In the genomic region with DNA sequence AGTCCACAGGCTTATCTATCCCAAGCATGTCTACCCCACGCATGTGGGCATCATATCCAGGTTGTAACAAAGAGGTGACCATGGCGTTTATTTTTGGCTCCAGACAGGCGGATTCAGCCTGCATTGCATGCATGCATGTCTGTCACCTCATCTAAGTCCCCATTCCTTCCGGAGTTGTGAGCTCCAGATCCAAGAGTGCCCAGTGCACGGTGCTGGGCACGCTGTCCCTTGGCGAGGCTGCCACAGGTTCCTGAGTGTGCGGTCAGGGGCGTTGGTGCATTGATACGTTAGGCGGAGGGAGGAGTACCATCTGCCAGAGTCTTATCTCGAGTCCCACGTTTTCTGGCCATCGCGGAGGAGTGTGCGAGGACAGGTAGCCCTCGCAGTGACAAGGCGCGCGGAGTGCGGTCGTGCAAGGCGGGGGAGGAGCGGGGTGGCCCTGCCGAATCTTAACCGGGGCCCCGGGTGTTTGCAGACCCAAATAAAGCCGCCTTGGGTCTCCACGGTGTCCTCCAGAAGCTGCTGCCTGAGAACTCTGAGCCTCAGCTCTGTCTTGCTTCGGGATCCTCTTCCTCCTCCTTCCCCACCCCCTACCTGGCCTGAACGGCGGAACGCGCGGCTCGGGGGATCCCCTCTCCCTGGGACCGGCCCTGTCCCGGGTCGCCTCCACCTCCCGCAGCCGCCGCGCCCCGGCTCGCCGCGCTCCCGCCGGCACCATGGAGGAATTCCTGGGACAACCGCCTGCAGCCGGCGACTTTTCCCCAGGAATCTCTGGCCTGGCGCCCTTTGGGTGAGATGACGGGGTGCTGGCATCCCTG, we compare ENCODE assay signal across 8 cellular contexts. TPM values are rescaled to one million over a fixed set of nuclear protein-coding genes. Genes with fewer than 3 reads are reported as not detected.
DNase-seq lines count a peak whose midpoint lies in the region; ATAC-seq and TF ChIP-seq lines count a peak whose summit lies in the region.

No MANE protein-coding gene starts in this region.

- H3K4me3 ChIP-seq in left ventricle myocardium inferior = peak overlapping the region; percentile 55

- H3K36me3 ChIP-seq in left ventricle myocardium inferior = no peaks in the 10 kb centered on the region

- peak; percentile 18 for DNase-seq in NCI-H69 (lab: John Stamatoyannopoulos, UW)
- DNase-seq in left ventricle myocardium inferior = no peak
- DNase-seq in putamen (ENCODE audit: low spot score) = no peak
- DNase-seq in mesenteric fat pad (ENCODE audit: low spot score) = no peak
- no peak for DNase-seq in T-helper 2 cell treated with Interferon-gamma antibody and Interleukin-4, amounts not matched to agents 5 μg/mL and 100 μg/mL, for 36 hours (ENCODE audit: low spot score)
- DNase-seq in activated effector memory CD4-positive, alpha-beta T cell treated with Interleukin-2 at 50 U/mL for 16 hours = no peak

- peaks cover 22% of the 10 kb centered on the region for H3K27me3 Mint-ChIP-seq in stimulated activated memory B cell treated with anti-CD40 and anti-IgM and Interleukin-4, amounts not matched to agents 10 μg/mL and 1 μg/mL and 100 μg/mL, for 72 hours
- H3K27me3 Mint-ChIP-seq in T-helper 2 cell treated with Interferon-gamma antibody and Interleukin-4, amounts not matched to agents 5 μg/mL and 100 μg/mL, for 36 hours (ENCODE audit: low read depth) = peaks cover 16% of the 10 kb centered on the region

- peaks cover 66% of the 10 kb centered on the region for H3K27me3 ChIP-seq in left ventricle myocardium inferior (ENCODE audit: low read depth)

- H3K27ac ChIP-seq in left ventricle myocardium inferior (replicated peaks) = no peak overlapping the region

- H3K4me1 Mint-ChIP-seq in stimulated activated memory B cell treated with anti-CD40 and anti-IgM and Interleukin-4, amounts not matched to agents 10 μg/mL and 1 μg/mL and 100 μg/mL, for 72 hours = peaks cover 21% of the 10 kb centered on the region
- H3K4me1 Mint-ChIP-seq in T-helper 2 cell treated with Interferon-gamma antibody and Interleukin-4, amounts not matched to agents 5 μg/mL and 100 μg/mL, for 36 hours (ENCODE audit: low read depth) = no peaks in the 10 kb centered on the region

- peak overlapping the region; percentile 66 for H3K27ac Mint-ChIP-seq in stimulated activated memory B cell treated with anti-CD40 and anti-IgM and Interleukin-4, amounts not matched to agents 10 μg/mL and 1 μg/mL and 100 μg/mL, for 72 hours
- no peak overlapping the region for H3K27ac Mint-ChIP-seq in T-helper 2 cell treated with Interferon-gamma antibody and Interleukin-4, amounts not matched to agents 5 μg/mL and 100 μg/mL, for 36 hours

- H3K9me3 Mint-ChIP-seq in stimulated activated memory B cell treated with anti-CD40 and anti-IgM and Interleukin-4, amounts not matched to agents 10 μg/mL and 1 μg/mL and 100 μg/mL, for 72 hours = no peaks in the 10 kb centered on the region
- no peaks in the 10 kb centered on the region for H3K9me3 Mint-ChIP-seq in T-helper 2 cell treated with Interferon-gamma antibody and Interleukin-4, amounts not matched to agents 5 μg/mL and 100 μg/mL, for 36 hours

- intact Hi-C loops in left ventricle myocardium inferior (cut with micrococcal nuclease) = no loop called here

- peak; percentile 32 for ATAC-seq in GM21526 (IDR thresholded peaks at IDR 0.05; ENCODE audit: low FRiP score, unreplicated experiment)
- ATAC-seq in stimulated activated memory B cell treated with anti-CD40 and anti-IgM and Interleukin-4, amounts not matched to agents 10 μg/mL and 1 μg/mL and 100 μg/mL, for 72 hours = peak; percentile 63

- peak overlapping the region; percentile 82 for H3K4me3 Mint-ChIP-seq in stimulated activated memory B cell treated with anti-CD40 and anti-IgM and Interleukin-4, amounts not matched to agents 10 μg/mL and 1 μg/mL and 100 μg/mL, for 72 hours
- H3K4me3 Mint-ChIP-seq in T-helper 2 cell treated with Interferon-gamma antibody and Interleukin-4, amounts not matched to agents 5 μg/mL and 100 μg/mL, for 36 hours = no peak overlapping the region

- no peaks in the 10 kb centered on the region for H3K36me3 Mint-ChIP-seq in stimulated activated memory B cell treated with anti-CD40 and anti-IgM and Interleukin-4, amounts not matched to agents 10 μg/mL and 1 μg/mL and 100 μg/mL, for 72 hours
- no peaks in the 10 kb centered on the region for H3K36me3 Mint-ChIP-seq in T-helper 2 cell treated with Interferon-gamma antibody and Interleukin-4, amounts not matched to agents 5 μg/mL and 100 μg/mL, for 36 hours (ENCODE audit: low read depth)

- no peak for TF ChIP-seq CTCF in left ventricle myocardium inferior (IDR thresholded peaks at IDR 0.05; ENCODE audit: borderline replicate concordance)

- H3K9me3 ChIP-seq in left ventricle myocardium inferior (replicated peaks) = no peaks in the 10 kb centered on the region

- H3K4me1 ChIP-seq in left ventricle myocardium inferior = peaks cover 18% of the 10 kb centered on the region

RNA-seq across cellular contexts. Expression of a gene that starts 0.6 kb away (rescaled TPM):
- total RNA-seq in left ventricle myocardium inferior (not detected), mesenteric fat pad (0.16 TPM)
